ENCODE assay signal across 35 cellular contexts in the genomic region with DNA sequence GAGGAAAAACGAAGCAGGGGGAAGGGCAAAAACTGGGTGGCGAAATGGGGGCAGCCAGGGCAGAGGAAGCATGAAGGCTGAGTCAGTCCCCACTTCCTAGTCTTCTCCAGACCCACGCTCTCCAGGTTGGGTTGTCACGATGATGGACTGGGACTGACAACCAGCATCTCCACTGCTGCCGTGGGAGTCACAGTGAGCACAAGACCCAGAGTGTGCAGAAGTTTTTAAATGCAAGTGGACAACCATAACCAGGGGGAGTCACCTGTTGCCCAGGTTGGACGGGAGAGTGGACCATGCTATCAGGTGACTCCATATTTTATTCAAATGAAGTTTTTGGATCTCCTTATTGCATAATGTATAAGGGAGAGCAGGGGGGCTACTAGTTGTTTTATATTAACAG.
"Had no signal": no experiment of that assay in that cellular context is flagged by ENCODE, and none has a peak within 500 bp of the region (broad histone marks: within the 10 kb centered on the region; RNA-seq: fewer than 3 reads in every experiment).

No MANE protein-coding gene starts in this region.

- H3K4me3 ChIP-seq: MG63 had no signal

- H3K4me2 ChIP-seq: KMS-11 had no signal

- H3K27me3 ChIP-seq: MG63 had no signal

- H3K27ac ChIP-seq: KMS-11 had no signal

- H3K36me3 ChIP-seq: MG63 had no signal

- H3K9ac ChIP-seq: KMS-11 had no signal

- DNase-seq: Karpas-422, Kasumi-1, KG1, MG63, MM.1S, MV-4-11, NCI-H1048, NCI-H1092, NCI-H1092 treated with DMSO at 0.1 percent for 48 hours, NCI-H1105, NCI-H1105 treated with DMSO at 0.1 percent for 48 hours, NCI-H1417, NCI-H1417 treated with DMSO at 0.1 percent for 48 hours, NCI-H1436, NCI-H1436 treated with DMSO at 0.1 percent for 48 hours, NCI-H146, NCI-H1694, NCI-H1694 treated with DMSO at 0.1 percent for 48 hours, NCI-H187, NCI-H187 treated with DMSO at 0.1 percent for 48 hours, NCI-H1930, NCI-H2029, NCI-H2029 treated with DMSO at 0.1 percent for 48 hours, NCI-H2081, NCI-H2081 treated with DMSO at 0.1 percent for 48 hours, NCI-H2107, NCI-H2171, NCI-H2171 treated with DMSO at 0.1 percent for 48 hours, NCI-H2227 treated with DMSO at 0.1 percent for 48 hours, NCI-H226, NCI-H345, NCI-H446, NCI-H446 treated with DMSO at 0.1 percent for 48 hours, NCI-H510A had no signal
